In genomic region chr20:25203891-25204320, GRCh38 we compare ENCODE assay signal across 18 cellular contexts. TPM values are rescaled to one million over a fixed set of nuclear protein-coding genes. Genes with fewer than 3 reads are reported as not detected.
A peak's percentile ranks its signal among the peaks of the same experiment; 100 is the strongest.
DNase-seq lines count a peak whose midpoint lies in the region; ATAC-seq and TF ChIP-seq lines count a peak whose summit lies in the region.
"Had no signal": no experiment of that assay in that cellular context is flagged by ENCODE, and none has a peak within 500 bp of the region (broad histone marks: within the 10 kb centered on the region; RNA-seq: fewer than 3 reads in every experiment).

No MANE protein-coding gene starts in this region.

- no TSS peak for BruUV-seq in mammary epithelial cell (replicated peaks; lab: Mats Ljungman, UMichigan)

- in situ Hi-C loops in mammary epithelial cell (cut with MboI; ENCODE audit: low sequenced_read_pairs in 2 of 2), result loop anchor here in 1 of 2 donors (25.0 kb wide), 1 partner anchor 108 kb away; no protein-coding TSS in a partner anchor
- in situ Hi-C loops in transverse colon (cut with MboI; ENCODE audit: low pct_ligation_motif_present in 1 of 4, low pct_unique_long_range_greater_than_20kb in 1 of 4, low sequenced_read_pairs in 3 of 4), result no loop called here

- peaks cover 90% of the 10 kb centered on the region for H3K79me2 ChIP-seq in mammary epithelial cell (ENCODE audit: insufficient read depth, low read length)

- no peak overlapping the region for H3K9ac ChIP-seq in mammary epithelial cell (ENCODE audit: insufficient read depth, low read length)

- H3K4me3 ChIP-seq in right atrium auricular region (no peak overlapping the region), mammary epithelial cell (replicated peaks in 1 of 3; ENCODE audit: insufficient read depth in 1 of 3, low read depth in 2 of 3, low read length in 3 of 3) (no peak overlapping the region), transverse colon (no peak overlapping the region)
- H3K4me3 ChIP-seq: SJCRH30, smooth muscle cell had no signal

- H3K9me3 ChIP-seq in right atrium auricular region (no peaks in the 10 kb centered on the region), mammary epithelial cell (replicated peaks; ENCODE audit: insufficient read depth, low read length) (no peaks in the 10 kb centered on the region), transverse colon (no peaks in the 10 kb centered on the region)
- H3K9me3 ChIP-seq: SJCRH30 had no signal

- no peak for TF ChIP-seq POLR2A in transverse colon (IDR thresholded peaks at IDR 0.05)

- H3K27me3 ChIP-seq in right atrium auricular region (no peaks in the 10 kb centered on the region), mammary epithelial cell (ENCODE audit: insufficient read depth, low read length) (no peaks in the 10 kb centered on the region), transverse colon (no peaks in the 10 kb centered on the region)
- H3K27me3 ChIP-seq: foreskin keratinocyte, SJCRH30 had no signal

- peak overlapping the region; percentile 32 for H3K4me2 ChIP-seq in mammary epithelial cell (ENCODE audit: insufficient read depth, low read depth, low read length)
- H3K4me2 ChIP-seq: smooth muscle cell had no signal

- no peak for TF ChIP-seq EP300 in transverse colon (IDR thresholded peaks at IDR 0.05; ENCODE audit: low read depth)

- CTCF ChIA-PET in mammary epithelial cell (lab: Charles Lee; ENCODE audit: low non-redundant PET), result no interaction called here

- TF ChIP-seq CTCF in right atrium auricular region (IDR thresholded peaks at IDR 0.05), result no peak
- no peak for TF ChIP-seq CTCF in mammary epithelial cell (conservative IDR thresholded peaks at IDR 0.05 in 1 of 2, IDR thresholded peaks at IDR 0.05 in 1 of 2; ENCODE audit: extremely low read depth in 1 of 2, insufficient read depth in 1 of 2, low read depth in 1 of 2, low read length in 2 of 2)
- TF ChIP-seq CTCF in transverse colon (IDR thresholded peaks at IDR 0.05), result no peak

- H3K4me1 ChIP-seq in right atrium auricular region (peaks cover 0 to 49% of the 10 kb centered on the region in 2 donors), mammary epithelial cell (ENCODE audit: insufficient read depth, low read length) (peaks cover 28% of the 10 kb centered on the region), transverse colon (peaks cover 4 to 28% (median 14%) of the 10 kb centered on the region in 4 donors)

- peak overlapping the region; percentile 77 to 98 for H3K27ac ChIP-seq in right atrium auricular region
- no peak overlapping the region for H3K27ac ChIP-seq in mammary epithelial cell (ENCODE audit: insufficient read depth, low read depth, low read length)
- peak overlapping the region in 3 of 4 donors; percentile 15 to 19 (median 16) for H3K27ac ChIP-seq in transverse colon
- H3K27ac ChIP-seq: foreskin keratinocyte, SJCRH30 had no signal

- dilution Hi-C loops in mammary epithelial cell (cut with HindIII; ENCODE audit: low sequenced_read_pairs), result no loop called here

- 67% methylated on average over 1 of the region's 1 CpG for WGBS in mammary epithelial cell (ENCODE audit: low coverage, missing lambda C conversion rate)
- WGBS in transverse colon (ENCODE audit: low coverage in 1 of 2), 2 donors, result 25 to 29% methylated on average over 1 of the region's 1 CpG

- intact Hi-C loops in cardiac septum (cut with DNase I) (no loop called here), mammary epithelial cell (cut with micrococcal nuclease) (loop anchor here (2.0 kb wide), 1 partner anchor 43 kb away; no protein-coding TSS in a partner anchor), transverse colon (cut with DNase I; ENCODE audit: low total_unique reads) (no loop called here)

- H2AFZ ChIP-seq in mammary epithelial cell (ENCODE audit: low read depth, low read length), result no peak overlapping the region

- no peak for ATAC-seq in GM18517 (IDR thresholded peaks at IDR 0.05; ENCODE audit: unreplicated experiment)
- ATAC-seq in HG03039 (IDR thresholded peaks at IDR 0.05; ENCODE audit: unreplicated experiment), result no peak
- ATAC-seq: activated naive CD8-positive, alpha-beta T cell treated with anti-CD3 and anti-CD28 coated beads, Interleukin-2, amount 50 U/mL, for 24 hours; CD8-positive, alpha-beta T cell had no signal

- DNase-seq in right atrium auricular region (ENCODE audit: low spot score) (no peak), cardiac septum (ENCODE audit: low spot score) (no peak), NOMO-1 (lab: John Stamatoyannopoulos, UW; ENCODE audit: unreplicated experiment in 2 of 2) (peak; percentile 13 to 73), mammary epithelial cell (no peak), transverse colon (no peak)
- DNase-seq in activated CD4-positive, CD25-positive, alpha-beta regulatory T cell (lab: John Stamatoyannopoulos, UW), result no peak
- DNase-seq: activated naive CD8-positive, alpha-beta T cell treated with anti-CD3 and anti-CD28 coated beads, Interleukin-2, amount 50 U/mL, for 24 hours; foreskin keratinocyte; NCI-H1092; NCI-H2081; NCI-H446 treated with DMSO at 0.1 percent for 48 hours; SJCRH30; stimulated activated CD4-positive, alpha-beta T cell treated with anti-CD3 and anti-CD28 coated beads, Interleukin-4, amount 100 ng/mL, for 4 hours; substantia nigra had no signal

- no peaks in the 10 kb centered on the region for H4K20me1 ChIP-seq in mammary epithelial cell (ENCODE audit: insufficient read depth, low read length)

- H3K36me3 ChIP-seq in right atrium auricular region (peaks cover 7% of the 10 kb centered on the region), mammary epithelial cell (ENCODE audit: insufficient read depth, low read length) (peaks cover 3% of the 10 kb centered on the region), transverse colon (peaks cover 0 to 6% (median 0%) of the 10 kb centered on the region in 4 donors)

RNA-seq across cellular contexts. Expression of gene ENTPD6, which starts 8.4 kb away (rescaled TPM):
- total RNA-seq in right atrium auricular region (100 to 1,000 TPM in 1 of 2 donors, 10 to 100 TPM in 1; 75.9 to 116 TPM), cardiac septum (102 TPM), mammary epithelial cell (100 to 1,000 TPM in 1 of 2 donors, 10 to 100 TPM in 1; 82.9 to 130 TPM), transverse colon (100 to 1,000 TPM; 163 to 261 (median 224) TPM)
- polyA plus RNA-seq in mammary epithelial cell, result 127 TPM
- 195 TPM for polyA minus RNA-seq in mammary epithelial cell

RNA-seq across cellular contexts. Expression of gene PYGB, which starts 44.0 kb away (rescaled TPM):
- total RNA-seq in right atrium auricular region (100 to 1,000 TPM; 145 to 174 TPM), cardiac septum (386 TPM), mammary epithelial cell (1,000 to 10,000 TPM in 1 of 2 donors, 100 to 1,000 TPM in 1; 475 to 1,432 TPM), transverse colon (100 to 1,000 TPM; 195 to 554 (median 359) TPM)
- 284 TPM for polyA plus RNA-seq in mammary epithelial cell
- polyA minus RNA-seq in mammary epithelial cell, result 595 TPM

Comparison
In these comparisons a context has a peak if more than half of its experiments do, and no peak if none do; other contexts are left out.
1. DNase-seq: peak in NOMO-1 (2 of 2); none in right atrium auricular region (single experiment), cardiac septum (single experiment), mammary epithelial cell (single experiment), transverse colon (single experiment) and activated CD4-positive, CD25-positive, alpha-beta regulatory T cell (0 of 4).